Comparison of ENCODE assay signal across 21 cellular contexts in the genomic region with DNA sequence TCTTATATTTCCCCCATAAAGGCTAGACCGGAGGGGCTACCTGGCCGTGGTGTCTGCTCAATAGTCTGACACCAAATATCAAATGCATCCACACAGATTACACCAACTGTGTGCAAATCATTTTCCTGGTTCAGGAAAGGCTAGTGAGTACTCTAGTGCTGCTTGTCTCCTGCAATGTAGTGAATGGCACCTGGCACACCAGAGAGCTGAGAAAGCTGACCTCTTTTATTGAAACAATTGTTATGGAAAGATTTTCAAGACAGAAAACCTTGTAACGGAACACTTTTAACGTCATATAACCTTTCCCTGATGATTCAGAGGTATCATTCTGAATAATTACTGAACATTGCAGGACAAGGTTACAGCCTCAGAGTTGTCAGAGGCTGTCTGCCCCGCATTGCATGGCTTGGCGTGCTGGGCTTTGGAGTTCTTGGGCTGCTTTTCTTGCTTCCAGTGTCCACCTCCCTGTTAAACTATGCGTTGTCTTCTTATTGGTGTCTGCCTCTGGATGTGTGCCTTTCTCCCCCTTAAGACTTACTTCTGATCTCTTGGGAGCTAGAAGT. TPM values are rescaled to one million over a fixed set of nuclear protein-coding genes. Genes with fewer than 3 reads are reported as not detected.
DNase-seq lines count a peak whose midpoint lies in the region; ATAC-seq and TF ChIP-seq lines count a peak whose summit lies in the region.
"Had no signal": no experiment of that assay in that cellular context is flagged by ENCODE, and none has a peak within 500 bp of the region (broad histone marks: within the 10 kb centered on the region; RNA-seq: fewer than 3 reads in every experiment).

No MANE protein-coding gene starts in this region.

- H3K4me3 Mint-ChIP-seq in MCF 10A (ENCODE audit: unreplicated experiment): no peak overlapping the region
- peak overlapping the region; percentile 46 for H3K4me3 Mint-ChIP-seq in activated CD4-positive, alpha-beta memory T cell treated with anti-CD3 and anti-CD28 coated beads for 36 hours
- H3K4me3 Mint-ChIP-seq in activated T-helper 2 cell treated with anti-CD3 and anti-CD28 coated beads, Interferon-gamma antibody, Interleukin-2, Interleukin-4, amounts not matched to agents 10 μg/mL and 5 μg/mL and 100 μg/mL, durations not matched to agents 14 hours and 24 hours and 36 hours (ENCODE audit: low read depth): peak overlapping the region; percentile 53
- H3K4me3 Mint-ChIP-seq in stimulated activated effector memory CD8-positive, alpha-beta T cell treated with anti-CD3 and anti-CD28 coated beads, Interleukin-12 subunit alpha, Interleukin-12 subunit beta, amount 100 ng/mL, for 72 hours: peak overlapping the region; percentile 61
- H3K4me3 Mint-ChIP-seq: CD4-positive, alpha-beta T cell; IgD-negative memory B cell; immature natural killer cell had no signal

- no peaks in the 10 kb centered on the region for H3K27me3 ChIP-seq in breast epithelium
- H3K27me3 ChIP-seq: body of pancreas, left lung had no signal

- H3K4me1 ChIP-seq in breast epithelium: no peaks in the 10 kb centered on the region
- H3K4me1 ChIP-seq: body of pancreas, HAP-1 had no signal

- H3K9me3 ChIP-seq in breast epithelium: no peaks in the 10 kb centered on the region
- H3K9me3 ChIP-seq: body of pancreas, HAP-1, left lung had no signal

- no TSS peak for BruUV-seq in MCF 10A (replicated peaks; lab: Mats Ljungman, UMichigan)

- intact Hi-C loops in MCF 10A (cut with micrococcal nuclease) (loop anchor here (5.0 kb wide), 2 partner anchors 42 to 87 kb away; partner anchors contain the start of gene VDR), breast epithelium (cut with DNase I; ENCODE audit: low total_unique reads) (no loop called here)
- intact Hi-C loops in activated CD4-positive, alpha-beta memory T cell treated with anti-CD3 and anti-CD28 coated beads for 36 hours (cut with micrococcal nuclease): loop anchor here (1.0 to 2.0 kb wide), 5 partner anchors 8 to 102 kb away; partner anchors contain the start of genes TMEM106C and VDR
- intact Hi-C loops in activated T-helper 2 cell treated with anti-CD3 and anti-CD28 coated beads, Interferon-gamma antibody, Interleukin-2, Interleukin-4, amounts not matched to agents 10 μg/mL and 5 μg/mL and 100 μg/mL, durations not matched to agents 14 hours and 24 hours and 36 hours (cut with micrococcal nuclease): loop anchor here (1.0 to 2.0 kb wide), 6 partner anchors 8 to 89 kb away; partner anchors contain the start of gene VDR

- no peaks in the 10 kb centered on the region for H3K27me3 Mint-ChIP-seq in MCF 10A (ENCODE audit: insufficient read depth, unreplicated experiment)
- no peaks in the 10 kb centered on the region for H3K27me3 Mint-ChIP-seq in activated CD4-positive, alpha-beta memory T cell treated with anti-CD3 and anti-CD28 coated beads for 36 hours
- H3K27me3 Mint-ChIP-seq in activated T-helper 2 cell treated with anti-CD3 and anti-CD28 coated beads, Interferon-gamma antibody, Interleukin-2, Interleukin-4, amounts not matched to agents 10 μg/mL and 5 μg/mL and 100 μg/mL, durations not matched to agents 14 hours and 24 hours and 36 hours (ENCODE audit: low read depth): no peaks in the 10 kb centered on the region
- H3K27me3 Mint-ChIP-seq: CD4-positive, alpha-beta T cell; naive thymus-derived CD4-positive, alpha-beta T cell had no signal

- peaks cover 43% of the 10 kb centered on the region for H3K36me3 Mint-ChIP-seq in MCF 10A (ENCODE audit: insufficient read depth, unreplicated experiment)
- peaks cover 84% of the 10 kb centered on the region for H3K36me3 Mint-ChIP-seq in activated CD4-positive, alpha-beta memory T cell treated with anti-CD3 and anti-CD28 coated beads for 36 hours
- peaks cover 100% of the 10 kb centered on the region for H3K36me3 Mint-ChIP-seq in activated T-helper 2 cell treated with anti-CD3 and anti-CD28 coated beads, Interferon-gamma antibody, Interleukin-2, Interleukin-4, amounts not matched to agents 10 μg/mL and 5 μg/mL and 100 μg/mL, durations not matched to agents 14 hours and 24 hours and 36 hours (ENCODE audit: low read depth)
- peaks cover 100% of the 10 kb centered on the region for H3K36me3 Mint-ChIP-seq in stimulated activated effector memory CD8-positive, alpha-beta T cell treated with anti-CD3 and anti-CD28 coated beads, Interleukin-12 subunit alpha, Interleukin-12 subunit beta, amount 100 ng/mL, for 72 hours
- H3K36me3 Mint-ChIP-seq: IgD-negative memory B cell, immature natural killer cell had no signal

- POLR2A ChIA-PET in MCF 10A (lab: Yijun Ruan, JAX): interaction anchor here (0.6 to 7.8 kb wide), 3 partner anchors 21 to 245 kb away, joined by 3 to 46 read pairs (median 5); partner anchors contain the start of genes SENP1 and VDR
- POLR2A ChIA-PET in activated CD4-positive, alpha-beta memory T cell treated with anti-CD3 and anti-CD28 coated beads for 36 hours (lab: Charles Lee): interaction anchor here (0.8 to 4.2 kb wide), 15 partner anchors 9 to 93 kb away, joined by 3 to 42 read pairs (median 4); partner anchors contain the start of gene VDR

- H3K36me3 ChIP-seq in breast epithelium: no peaks in the 10 kb centered on the region
- H3K36me3 ChIP-seq: HAP-1 had no signal

- H3K27ac Mint-ChIP-seq in MCF 10A (ENCODE audit: low read depth, unreplicated experiment): peak overlapping the region; percentile 40
- H3K27ac Mint-ChIP-seq in activated CD4-positive, alpha-beta memory T cell treated with anti-CD3 and anti-CD28 coated beads for 36 hours: peak overlapping the region; percentile 96
- peak overlapping the region; percentile 99 for H3K27ac Mint-ChIP-seq in activated T-helper 2 cell treated with anti-CD3 and anti-CD28 coated beads, Interferon-gamma antibody, Interleukin-2, Interleukin-4, amounts not matched to agents 10 μg/mL and 5 μg/mL and 100 μg/mL, durations not matched to agents 14 hours and 24 hours and 36 hours
- H3K27ac Mint-ChIP-seq in stimulated activated effector memory CD8-positive, alpha-beta T cell treated with anti-CD3 and anti-CD28 coated beads, Interleukin-12 subunit alpha, Interleukin-12 subunit beta, amount 100 ng/mL, for 72 hours: peak overlapping the region; percentile 96
- H3K27ac Mint-ChIP-seq: CD4-positive, alpha-beta T cell; IgD-negative memory B cell; immature natural killer cell had no signal

- H3K4me1 Mint-ChIP-seq in MCF 10A (ENCODE audit: insufficient read depth, unreplicated experiment): peaks cover 49% of the 10 kb centered on the region
- H3K4me1 Mint-ChIP-seq in activated CD4-positive, alpha-beta memory T cell treated with anti-CD3 and anti-CD28 coated beads for 36 hours (ENCODE audit: low read depth): peaks cover 64% of the 10 kb centered on the region
- peaks cover 63% of the 10 kb centered on the region for H3K4me1 Mint-ChIP-seq in activated T-helper 2 cell treated with anti-CD3 and anti-CD28 coated beads, Interferon-gamma antibody, Interleukin-2, Interleukin-4, amounts not matched to agents 10 μg/mL and 5 μg/mL and 100 μg/mL, durations not matched to agents 14 hours and 24 hours and 36 hours (ENCODE audit: low read depth)
- peaks cover 68% of the 10 kb centered on the region for H3K4me1 Mint-ChIP-seq in stimulated activated effector memory CD8-positive, alpha-beta T cell treated with anti-CD3 and anti-CD28 coated beads, Interleukin-12 subunit alpha, Interleukin-12 subunit beta, amount 100 ng/mL, for 72 hours
- H3K4me1 Mint-ChIP-seq: immature natural killer cell had no signal

- no peak for TF ChIP-seq POLR2A in breast epithelium (IDR thresholded peaks at IDR 0.05)

- no peak overlapping the region for H3K27ac ChIP-seq in breast epithelium
- H3K27ac ChIP-seq: body of pancreas, left lung had no signal

- ATAC-seq in stimulated activated effector memory CD8-positive, alpha-beta T cell treated with anti-CD3 and anti-CD28 coated beads, Interleukin-12 subunit alpha, Interleukin-12 subunit beta, amount 100 ng/mL, for 72 hours: peak; percentile 93
- no peak for ATAC-seq in GM21381 (IDR thresholded peaks at IDR 0.05; ENCODE audit: unreplicated experiment)
- ATAC-seq: body of pancreas; left lung; naive thymus-derived CD4-positive, alpha-beta T cell had no signal

- TF ChIP-seq CTCF in MCF 10A (IDR thresholded peaks at IDR 0.05; ENCODE audit: unreplicated experiment) (no peak), breast epithelium (IDR thresholded peaks at IDR 0.05) (no peak)

- CTCF ChIA-PET in MCF 10A (lab: Yijun Ruan, JAX): interaction anchor here (0.6 to 2.4 kb wide), 5 partner anchors 10 to 89 kb away, joined by 3 to 9 read pairs (median 4); no protein-coding TSS in a partner anchor
- CTCF ChIA-PET in activated CD4-positive, alpha-beta memory T cell treated with anti-CD3 and anti-CD28 coated beads for 36 hours (lab: Charles Lee): interaction anchor here (1.0 to 3.7 kb wide), 8 partner anchors 10 to 103 kb away, joined by 4 to 30 read pairs (median 6); partner anchors contain the start of genes TMEM106C and VDR

- H3K9me3 Mint-ChIP-seq in MCF 10A (ENCODE audit: unreplicated experiment): no peaks in the 10 kb centered on the region
- no peaks in the 10 kb centered on the region for H3K9me3 Mint-ChIP-seq in activated CD4-positive, alpha-beta memory T cell treated with anti-CD3 and anti-CD28 coated beads for 36 hours
- no peaks in the 10 kb centered on the region for H3K9me3 Mint-ChIP-seq in activated T-helper 2 cell treated with anti-CD3 and anti-CD28 coated beads, Interferon-gamma antibody, Interleukin-2, Interleukin-4, amounts not matched to agents 10 μg/mL and 5 μg/mL and 100 μg/mL, durations not matched to agents 14 hours and 24 hours and 36 hours
- H3K9me3 Mint-ChIP-seq in stimulated activated effector memory CD8-positive, alpha-beta T cell treated with anti-CD3 and anti-CD28 coated beads, Interleukin-12 subunit alpha, Interleukin-12 subunit beta, amount 100 ng/mL, for 72 hours: no peaks in the 10 kb centered on the region
- H3K9me3 Mint-ChIP-seq: CD4-positive, alpha-beta T cell; IgD-negative memory B cell; immature natural killer cell; naive thymus-derived CD4-positive, alpha-beta T cell had no signal

- DNase-seq in MCF 10A (ENCODE audit: unreplicated experiment) (no peak), breast epithelium (ENCODE audit: low spot score in 2 of 2) (no peak), NOMO-1 treated with DMSO at 0.1 percent for 48 hours (lab: John Stamatoyannopoulos, UW; ENCODE audit: unreplicated experiment) (no peak)
- peak; percentile 72 for DNase-seq in activated CD4-positive, alpha-beta memory T cell treated with anti-CD3 and anti-CD28 coated beads for 36 hours
- no peak for DNase-seq in activated T-helper 2 cell treated with anti-CD3 and anti-CD28 coated beads, Interferon-gamma antibody, Interleukin-2, Interleukin-4, amounts not matched to agents 10 μg/mL and 5 μg/mL and 100 μg/mL, durations not matched to agents 14 hours and 24 hours and 36 hours (ENCODE audit: low spot score)
- no peak for DNase-seq in stimulated activated effector memory CD8-positive, alpha-beta T cell treated with anti-CD3 and anti-CD28 coated beads, Interleukin-12 subunit alpha, Interleukin-12 subunit beta, amount 100 ng/mL, for 72 hours (ENCODE audit: low spot score in 2 of 2)
- DNase-seq: activated gamma-delta T cell treated with Interleukin-2 at 50 U/mL for 16 hours; body of pancreas; CD4-positive, alpha-beta T cell; effector CD4-positive, alpha-beta T cell; immature natural killer cell; left lung; NCI-H446; OCI-M1; Right ventricle myocardium superior; SW 1271 had no signal

- no peak overlapping the region for H3K4me3 ChIP-seq in breast epithelium
- H3K4me3 ChIP-seq: body of pancreas, HAP-1, left lung, smooth muscle cell had no signal

RNA-seq across cellular contexts. Expression of gene HDAC7, which starts 40.7 kb away (rescaled TPM):
- total RNA-seq in MCF 10A (2022): 65.0 and 80.1 TPM in 2 replicates
- 10 to 100 TPM; 37.6 to 77.0 (median 44.9) TPM for total RNA-seq in breast epithelium
- total RNA-seq in activated CD4-positive, alpha-beta memory T cell treated with anti-CD3 and anti-CD28 coated beads for 36 hours: 100 to 1,000 TPM; 257 to 280 TPM
- 251 and 253 TPM in 2 replicates for total RNA-seq in activated T-helper 2 cell treated with anti-CD3 and anti-CD28 coated beads, Interferon-gamma antibody, Interleukin-2, Interleukin-4, amounts not matched to agents 10 μg/mL and 5 μg/mL and 100 μg/mL, durations not matched to agents 14 hours and 24 hours and 36 hours

RNA-seq across cellular contexts. Expression of gene VDR, which starts 44.4 kb away (rescaled TPM):
- total RNA-seq in MCF 10A (2022) (22.3 and 23.4 TPM in 2 replicates), breast epithelium (10 to 100 TPM in 2 of 3 donors, 1 to 10 TPM in 1; 1.6 to 41.7 (median 16.1) TPM)
- total RNA-seq in activated CD4-positive, alpha-beta memory T cell treated with anti-CD3 and anti-CD28 coated beads for 36 hours: 100 to 1,000 TPM; 156 TPM
- 312 and 317 TPM in 2 replicates for total RNA-seq in activated T-helper 2 cell treated with anti-CD3 and anti-CD28 coated beads, Interferon-gamma antibody, Interleukin-2, Interleukin-4, amounts not matched to agents 10 μg/mL and 5 μg/mL and 100 μg/mL, durations not matched to agents 14 hours and 24 hours and 36 hours

Comparison
In these comparisons a context has a peak if more than half of its experiments do, and no peak if none do; other contexts are left out.
1. H3K27ac Mint-ChIP-seq: peak in every context shown above with its lines; median percentile 99 in activated T-helper 2 cell treated with anti-CD3 and anti-CD28 coated beads, Interferon-gamma antibody, Interleukin-2, Interleukin-4, amounts not matched to agents 10 μg/mL and 5 μg/mL and 100 μg/mL, durations not matched to agents 14 hours and 24 hours and 36 hours; 96 in activated CD4-positive, alpha-beta memory T cell treated with anti-CD3 and anti-CD28 coated beads for 36 hours; 96 in stimulated activated effector memory CD8-positive, alpha-beta T cell treated with anti-CD3 and anti-CD28 coated beads, Interleukin-12 subunit alpha, Interleukin-12 subunit beta, amount 100 ng/mL, for 72 hours; 40 in MCF 10A.